ENCODE assay signal across 1 cellular context in the genomic region with DNA sequence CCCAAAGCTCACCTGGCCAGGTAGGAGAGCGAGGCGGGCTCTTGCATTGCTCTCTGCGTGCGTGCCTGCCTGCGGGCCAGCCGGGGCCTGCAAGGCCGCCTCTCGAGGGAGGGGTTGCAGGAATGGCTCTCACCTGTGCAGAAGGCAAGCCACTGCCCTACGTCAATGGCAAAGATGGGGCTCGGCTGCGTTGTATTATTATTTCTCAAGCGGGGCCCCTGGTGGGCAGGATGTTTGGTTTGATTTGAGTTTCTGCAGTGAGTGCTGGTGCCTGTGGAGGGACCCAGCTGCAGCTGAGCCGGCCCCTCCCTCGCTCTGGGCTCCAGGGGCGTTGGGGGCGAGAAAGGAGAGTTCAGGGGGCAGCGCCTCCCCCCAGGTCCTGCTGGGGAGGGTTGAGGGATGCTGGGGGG.
A peak's percentile ranks its signal among the peaks of the same experiment; 100 is the strongest.
TF ChIP-seq lines count a peak whose summit lies in the region.

No MANE protein-coding gene starts in this region.

TF ChIP-seq in HepG2, 621 proteins besides CTCF, POLR2A, EP300 and RAD21 (continued from another document):
- TF ChIP-seq, protein P1, sequence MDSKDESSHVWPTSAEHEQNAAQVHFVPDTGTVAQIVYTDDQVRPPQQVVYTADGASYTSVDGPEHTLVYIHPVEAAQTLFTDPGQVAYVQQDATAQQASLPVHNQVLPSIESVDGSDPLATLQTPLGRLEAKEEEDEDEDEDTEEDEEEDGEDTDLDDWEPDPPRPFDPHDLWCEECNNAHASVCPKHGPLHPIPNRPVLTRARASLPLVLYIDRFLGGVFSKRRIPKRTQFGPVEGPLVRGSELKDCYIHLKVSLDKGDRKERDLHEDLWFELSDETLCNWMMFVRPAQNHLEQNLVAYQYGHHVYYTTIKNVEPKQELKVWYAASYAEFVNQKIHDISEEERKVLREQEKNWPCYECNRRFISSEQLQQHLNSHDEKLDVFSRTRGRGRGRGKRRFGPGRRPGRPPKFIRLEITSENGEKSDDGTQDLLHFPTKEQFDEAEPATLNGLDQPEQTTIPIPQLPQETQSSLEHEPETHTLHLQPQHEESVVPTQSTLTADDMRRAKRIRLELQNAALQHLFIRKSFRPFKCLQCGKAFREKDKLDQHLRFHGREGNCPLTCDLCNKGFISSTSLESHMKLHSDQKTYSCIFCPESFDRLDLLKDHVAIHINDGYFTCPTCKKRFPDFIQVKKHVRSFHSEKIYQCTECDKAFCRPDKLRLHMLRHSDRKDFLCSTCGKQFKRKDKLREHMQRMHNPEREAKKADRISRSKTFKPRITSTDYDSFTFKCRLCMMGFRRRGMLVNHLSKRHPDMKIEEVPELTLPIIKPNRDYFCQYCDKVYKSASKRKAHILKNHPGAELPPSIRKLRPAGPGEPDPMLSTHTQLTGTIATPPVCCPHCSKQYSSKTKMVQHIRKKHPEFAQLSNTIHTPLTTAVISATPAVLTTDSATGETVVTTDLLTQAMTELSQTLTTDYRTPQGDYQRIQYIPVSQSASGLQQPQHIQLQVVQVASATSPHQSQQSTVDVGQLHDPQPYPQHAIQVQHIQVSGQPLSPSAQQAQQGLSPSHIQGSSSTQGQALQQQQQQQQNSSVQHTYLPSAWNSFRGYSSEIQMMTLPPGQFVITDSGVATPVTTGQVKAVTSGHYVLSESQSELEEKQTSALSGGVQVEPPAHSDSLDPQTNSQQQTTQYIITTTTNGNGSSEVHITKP (CRISPR knock-in tag; IDR thresholded peaks at IDR 0.05; ENCODE audit: low read depth), result no peak
- TF ChIP-seq, protein P2, sequence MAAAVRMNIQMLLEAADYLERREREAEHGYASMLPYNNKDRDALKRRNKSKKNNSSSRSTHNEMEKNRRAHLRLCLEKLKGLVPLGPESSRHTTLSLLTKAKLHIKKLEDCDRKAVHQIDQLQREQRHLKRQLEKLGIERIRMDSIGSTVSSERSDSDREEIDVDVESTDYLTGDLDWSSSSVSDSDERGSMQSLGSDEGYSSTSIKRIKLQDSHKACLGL (CRISPR knock-in tag; IDR thresholded peaks at IDR 0.05), result no peak
- TF ChIP-seq ZC3H13 (CRISPR knock-in tag; IDR thresholded peaks at IDR 0.05), result no peak
- peak; percentile 85 for TF ChIP-seq AGO2 (optimal IDR thresholded peaks at IDR 0.05; ENCODE audit: low read depth, low read length)
- TF ChIP-seq PRMT3 (CRISPR knock-in tag; IDR thresholded peaks at IDR 0.05; ENCODE audit: borderline replicate concordance, low read depth), result no peak
- TF ChIP-seq ZFP90 (CRISPR knock-in tag; IDR thresholded peaks at IDR 0.05; ENCODE audit: borderline replicate concordance), result no peak
- TF ChIP-seq ZFP36 (IDR thresholded peaks at IDR 0.05; ENCODE audit: borderline replicate concordance, low read depth, low read length, partially characterized antibody), result no peak
- TF ChIP-seq ZNF569 (CRISPR knock-in tag; IDR thresholded peaks at IDR 0.05; ENCODE audit: borderline replicate concordance), result no peak
- TF ChIP-seq PPARG (CRISPR knock-in tag; conservative IDR thresholded peaks at IDR 0.05), result no peak
- no peak for TF ChIP-seq SOX13 (IDR thresholded peaks at IDR 0.05)
- no peak for TF ChIP-seq SOX13 (CRISPR knock-in tag; conservative IDR thresholded peaks at IDR 0.05 in 1 of 2, IDR thresholded peaks at IDR 0.05 in 1 of 2)
- TF ChIP-seq, protein P3, sequence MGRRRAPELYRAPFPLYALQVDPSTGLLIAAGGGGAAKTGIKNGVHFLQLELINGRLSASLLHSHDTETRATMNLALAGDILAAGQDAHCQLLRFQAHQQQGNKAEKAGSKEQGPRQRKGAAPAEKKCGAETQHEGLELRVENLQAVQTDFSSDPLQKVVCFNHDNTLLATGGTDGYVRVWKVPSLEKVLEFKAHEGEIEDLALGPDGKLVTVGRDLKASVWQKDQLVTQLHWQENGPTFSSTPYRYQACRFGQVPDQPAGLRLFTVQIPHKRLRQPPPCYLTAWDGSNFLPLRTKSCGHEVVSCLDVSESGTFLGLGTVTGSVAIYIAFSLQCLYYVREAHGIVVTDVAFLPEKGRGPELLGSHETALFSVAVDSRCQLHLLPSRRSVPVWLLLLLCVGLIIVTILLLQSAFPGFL (CRISPR knock-in tag; IDR thresholded peaks at IDR 0.05), result no peak
